ENCODE assay signal across 1 cellular context in genomic region chr22:24609888-24610287, GRCh38. TPM values are rescaled to one million over a fixed set of nuclear protein-coding genes. Genes with fewer than 3 reads are reported as not detected.
"Had no signal": no experiment of that assay in that cellular context is flagged by ENCODE, and none has a peak within 500 bp of the region (broad histone marks: within the 10 kb centered on the region; RNA-seq: fewer than 3 reads in every experiment).

No MANE protein-coding gene starts in this region.

RNA-seq across cellular contexts. Expression of gene LRRC75B, which starts 17.0 kb away (rescaled TPM):
- total RNA-seq: OCI-LY7 had no signal
